ENCODE assay signal across 8 cellular contexts in the genomic region with DNA sequence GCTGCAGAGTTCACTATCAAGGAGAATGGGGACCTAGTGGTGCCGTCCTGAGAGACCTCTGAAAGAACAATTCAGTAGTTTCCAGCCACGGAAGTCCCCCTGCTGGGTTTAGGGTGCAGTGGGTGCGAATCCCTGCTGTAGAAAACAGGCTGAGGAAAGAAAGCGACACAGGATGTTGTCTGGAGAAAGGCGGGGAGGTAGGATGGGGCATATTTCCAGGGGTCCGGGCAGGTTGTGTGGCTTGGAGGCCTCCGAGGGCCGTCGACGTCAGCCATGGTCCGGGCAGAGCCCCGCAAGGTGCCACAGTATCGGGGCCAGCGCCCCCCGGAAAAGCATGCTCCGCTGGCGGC. TPM values are rescaled to one million over a fixed set of nuclear protein-coding genes. Genes with fewer than 3 reads are reported as not detected.
A peak's percentile ranks its signal among the peaks of the same experiment; 100 is the strongest.
DNase-seq lines count a peak whose midpoint lies in the region; ATAC-seq and TF ChIP-seq lines count a peak whose summit lies in the region.

No MANE protein-coding gene starts in this region.

- H3K27me3 Mint-ChIP-seq in endodermal cell (ENCODE audit: insufficient read depth) = no peaks in the 10 kb centered on the region

- peak overlapping the region; percentile 95 for H3K27ac Mint-ChIP-seq in endodermal cell

- H3K4me3 ChIP-seq in HUES6 (ENCODE audit: low read depth, low read length) (peak overlapping the region; percentile 100), endodermal cell (ENCODE audit: low read length) (peak overlapping the region; percentile 77), muscle layer of colon (ENCODE audit: low read depth in 1 of 2, low read length in 2 of 2) (peak overlapping the region; percentile 83 to 84), stomach smooth muscle (ENCODE audit: low read length in 2 of 2) (peak overlapping the region; percentile 83 to 86)

- DNase-seq in EH (ENCODE audit: low read depth) (peak; percentile 63), endodermal cell (no peak), SHP77 treated with DMSO at 0.1 percent for 48 hours (lab: John Stamatoyannopoulos, UW) (no peak)
- peak; percentile 60 for DNase-seq in activated CD4-positive, alpha-beta T cell treated with anti-CD3 and anti-CD28 coated beads, Interleukin-2, amount 50 U/mL, for 1 hour

- peaks cover 35% of the 10 kb centered on the region for H3K4me1 Mint-ChIP-seq in endodermal cell

- H3K27me3 ChIP-seq in HUES6 (ENCODE audit: control insufficient read depth, insufficient read depth, low read length) (peaks cover 10% of the 10 kb centered on the region; the same call in 1 of the 2 replicates), endodermal cell (ENCODE audit: control insufficient read depth, insufficient read depth, low read length, poor library complexity, severe bottlenecking) (no peaks in the 10 kb centered on the region), muscle layer of colon (ENCODE audit: control insufficient read depth in 1 of 2, insufficient read depth in 2 of 2, low read length in 2 of 2) (no peaks in the 10 kb centered on the region), stomach smooth muscle (ENCODE audit: control insufficient read depth in 1 of 2, insufficient read depth in 2 of 2, low read length in 2 of 2) (no peaks in the 10 kb centered on the region)

- peaks cover 1% of the 10 kb centered on the region for H3K36me3 Mint-ChIP-seq in endodermal cell (ENCODE audit: low read depth)

- H3K36me3 ChIP-seq in HUES6 (ENCODE audit: control insufficient read depth, insufficient read depth, low read length) = peaks cover 9% of the 10 kb centered on the region; the same call in 1 of the 2 replicates
- H3K36me3 ChIP-seq in endodermal cell (ENCODE audit: control insufficient read depth, insufficient read depth, low read length) = no peaks in the 10 kb centered on the region
- H3K36me3 ChIP-seq in muscle layer of colon (ENCODE audit: insufficient read depth, low read length) = no peaks in the 10 kb centered on the region
- H3K36me3 ChIP-seq in stomach smooth muscle (ENCODE audit: control insufficient read depth in 2 of 2, insufficient read depth in 2 of 2, low read length in 2 of 2) = no peaks in the 10 kb centered on the region

- H3K9me3 ChIP-seq in HUES6 (ENCODE audit: control insufficient read depth, insufficient read depth, low read depth, low read length) (no peaks in the 10 kb centered on the region), endodermal cell (ENCODE audit: control insufficient read depth, low read length) (no peaks in the 10 kb centered on the region), muscle layer of colon (ENCODE audit: low read length) (no peaks in the 10 kb centered on the region), stomach smooth muscle (ENCODE audit: control insufficient read depth in 2 of 2, low read length in 2 of 2) (no peaks in the 10 kb centered on the region)

- peaks cover 19% of the 10 kb centered on the region for H3K4me1 ChIP-seq in HUES6 (ENCODE audit: control insufficient read depth, insufficient read depth, low read length)
- H3K4me1 ChIP-seq in endodermal cell (ENCODE audit: control insufficient read depth, insufficient read depth, low read length) = peaks cover 9% of the 10 kb centered on the region
- H3K4me1 ChIP-seq in muscle layer of colon (ENCODE audit: insufficient read depth, low read length) = peaks cover 19% of the 10 kb centered on the region
- H3K4me1 ChIP-seq in stomach smooth muscle (ENCODE audit: control insufficient read depth, insufficient read depth, low read length) = peaks cover 2% of the 10 kb centered on the region

- H3K9me3 Mint-ChIP-seq in endodermal cell = no peaks in the 10 kb centered on the region

- 4 to 7% methylated on average over 2 to 17 of the region's 17 CpGs for WGBS in endodermal cell (ENCODE audit: insufficient coverage in 1 of 2, insufficient read length in 1 of 2), 2 experiments

- TF ChIP-seq CTCF in endodermal cell (conservative IDR thresholded peaks at IDR 0.05) = no peak

- H3K9ac ChIP-seq in HUES6 (ENCODE audit: low read length) = peak overlapping the region; percentile 100
- peak overlapping the region; percentile 98 for H3K9ac ChIP-seq in endodermal cell (ENCODE audit: extremely low read depth, low read length, poor library complexity, severe bottlenecking)
- H3K9ac ChIP-seq in muscle layer of colon (ENCODE audit: low read length) = peak overlapping the region; percentile 85
- H3K9ac ChIP-seq in stomach smooth muscle (ENCODE audit: low read length in 2 of 2) = peak overlapping the region; percentile 87 to 91

- H3K27ac ChIP-seq in HUES6 (ENCODE audit: low read depth, low read length) = peak overlapping the region; percentile 99; the same call in 1 of the 2 replicates
- H3K27ac ChIP-seq in endodermal cell (ENCODE audit: low read depth, low read length) = no peak overlapping the region
- peak overlapping the region; percentile 96 for H3K27ac ChIP-seq in muscle layer of colon (ENCODE audit: low read depth, low read length)
- peak overlapping the region; percentile 96 for H3K27ac ChIP-seq in stomach smooth muscle (ENCODE audit: low read length)

- peak; percentile 7 for ATAC-seq in GM21447 (IDR thresholded peaks at IDR 0.05; ENCODE audit: unreplicated experiment)

- peak overlapping the region; percentile 98 for H3K4me3 Mint-ChIP-seq in endodermal cell

RNA-seq across cellular contexts. Expression of gene CREB1, which starts 0.8 kb away (rescaled TPM):
- total RNA-seq in endodermal cell = 100 to 1,000 TPM in 1 of 2 donors, 10 to 100 TPM in 1; 87.1 to 105 TPM
- polyA plus RNA-seq in endodermal cell (2013, experiment 1 of 2) = 81.8 TPM
- 73.3 TPM for polyA plus RNA-seq in endodermal cell (2013, experiment 2 of 2)

Comparison
In these comparisons a context has a peak if more than half of its experiments do, and no peak if none do; other contexts are left out.
1. DNase-seq: peak in EH (single experiment) and activated CD4-positive, alpha-beta T cell treated with anti-CD3 and anti-CD28 coated beads, Interleukin-2, amount 50 U/mL, for 1 hour (single experiment); none in endodermal cell (single experiment) and SHP77 treated with DMSO at 0.1 percent for 48 hours (single experiment).
2. Peak in every context shown above with its lines, with median percentiles within 50 percentile points of each other: H3K4me3 ChIP-seq and H3K9ac ChIP-seq.